In genomic region chr21:43315244-43316137, GRCh38 we compare ENCODE assay signal across 11 cellular contexts.
DNase-seq lines count a peak whose midpoint lies in the region; ATAC-seq and TF ChIP-seq lines count a peak whose summit lies in the region.
"Had no signal": no experiment of that assay in that cellular context is flagged by ENCODE, and none has a peak within 500 bp of the region (broad histone marks: within the 10 kb centered on the region; RNA-seq: fewer than 3 reads in every experiment).

No MANE protein-coding gene starts in this region.

- peak; percentile 70 for ATAC-seq in activated naive CD8-positive, alpha-beta T cell treated with anti-CD3 and anti-CD28 coated beads, Interleukin-2, amount 10 ng/mL, durations not matched to agents 7 days and 5 days (ENCODE audit: low read depth)
- no peak for ATAC-seq in HG03432 (IDR thresholded peaks at IDR 0.05; ENCODE audit: unreplicated experiment)

- no peaks in the 10 kb centered on the region for H4K20me1 ChIP-seq in KMS-11 (ENCODE audit: insufficient read depth)

- H3K9me3 ChIP-seq in spleen: peaks cover 0 to 8% (median 7%) of the 10 kb centered on the region in 8 donors

- peaks cover 67% of the 10 kb centered on the region for H3K4me1 ChIP-seq in KMS-11 (ENCODE audit: low read depth, poor library complexity, severe bottlenecking)
- peaks cover 4 to 63% (median 40%) of the 10 kb centered on the region in 6 donors for H3K4me1 ChIP-seq in spleen

- no peaks in the 10 kb centered on the region for H3K79me2 ChIP-seq in KMS-11 (ENCODE audit: insufficient read depth, low read depth)

- H3K27me3 ChIP-seq in KMS-11 (ENCODE audit: insufficient read depth, low read depth): no peaks in the 10 kb centered on the region
- peaks cover 0 to 25% (median 0%) of the 10 kb centered on the region in 7 donors for H3K27me3 ChIP-seq in spleen (replicated peaks in 1 of 7)
- H3K27me3 ChIP-seq: upper lobe of left lung had no signal

- peaks cover 41% of the 10 kb centered on the region for H3K4me1 Mint-ChIP-seq in activated naive CD8-positive, alpha-beta T cell treated with anti-CD3 and anti-CD28 coated beads, Interleukin-2, amount 10 ng/mL, durations not matched to agents 7 days and 5 days
- peaks cover 3% of the 10 kb centered on the region for H3K4me1 Mint-ChIP-seq in activated naive CD8-positive, alpha-beta T cell treated with anti-CD3 and anti-CD28 coated beads for 36 hours

- intact Hi-C loops in spleen (cut with DNase I; ENCODE audit: low total_unique reads): no loop called here

- H3K27me3 Mint-ChIP-seq in activated naive CD8-positive, alpha-beta T cell treated with anti-CD3 and anti-CD28 coated beads, Interleukin-2, amount 10 ng/mL, durations not matched to agents 7 days and 5 days: peaks cover 3% of the 10 kb centered on the region
- peaks cover 6% of the 10 kb centered on the region for H3K27me3 Mint-ChIP-seq in activated naive CD8-positive, alpha-beta T cell treated with anti-CD3 and anti-CD28 coated beads for 36 hours

- TF ChIP-seq CTCF in KMS-11 (conservative IDR thresholded peaks at IDR 0.05; ENCODE audit: low read depth, low read length): no peak
- peak in 8 of 11 experiments; percentile 19 to 50 (median 30) for TF ChIP-seq CTCF in spleen (IDR thresholded peaks at IDR 0.05 in 8 of 11, conservative IDR thresholded peaks at IDR 0.05 in 3 of 11)

- H2AFZ ChIP-seq in KMS-11 (ENCODE audit: low read depth): no peak overlapping the region

- TF ChIP-seq POLR2A in spleen (IDR thresholded peaks at IDR 0.05): no peak

- H3K4me3 ChIP-seq in KMS-11 (IDR thresholded peaks at IDR 0.05; ENCODE audit: insufficient read depth, low read depth, low read length) (no peak overlapping the region), spleen (no peak overlapping the region)
- H3K4me3 ChIP-seq: upper lobe of left lung had no signal

- POLR2A ChIA-PET in activated naive CD8-positive, alpha-beta T cell treated with anti-CD3 and anti-CD28 coated beads, Interleukin-2, amount 10 ng/mL, durations not matched to agents 7 days and 5 days (lab: Charles Lee): interaction anchor here (0.9 to 1.7 kb wide), 2 partner anchors 8 to 46 kb away, joined by 3 to 10 read pairs; no protein-coding TSS in a partner anchor

- peak overlapping the region; percentile 97 for H3K27ac Mint-ChIP-seq in activated naive CD8-positive, alpha-beta T cell treated with anti-CD3 and anti-CD28 coated beads, Interleukin-2, amount 10 ng/mL, durations not matched to agents 7 days and 5 days
- H3K27ac Mint-ChIP-seq in activated naive CD8-positive, alpha-beta T cell treated with anti-CD3 and anti-CD28 coated beads for 36 hours: no peak overlapping the region

- H3K4me2 ChIP-seq in KMS-11: no peak overlapping the region; the same call in 1 of the 2 replicates

- H3K36me3 ChIP-seq in KMS-11 (ENCODE audit: insufficient read depth): no peaks in the 10 kb centered on the region
- no peaks in the 10 kb centered on the region for H3K36me3 ChIP-seq in spleen
- H3K36me3 ChIP-seq: upper lobe of left lung had no signal

- H3K27ac ChIP-seq in KMS-11: peak overlapping the region; percentile 98
- no peak overlapping the region for H3K27ac ChIP-seq in spleen
- H3K27ac ChIP-seq: upper lobe of left lung had no signal

- peaks cover 7% of the 10 kb centered on the region for H3K36me3 Mint-ChIP-seq in activated naive CD8-positive, alpha-beta T cell treated with anti-CD3 and anti-CD28 coated beads, Interleukin-2, amount 10 ng/mL, durations not matched to agents 7 days and 5 days
- no peaks in the 10 kb centered on the region for H3K36me3 Mint-ChIP-seq in activated naive CD8-positive, alpha-beta T cell treated with anti-CD3 and anti-CD28 coated beads for 36 hours

- H3K4me3 Mint-ChIP-seq in activated naive CD8-positive, alpha-beta T cell treated with anti-CD3 and anti-CD28 coated beads, Interleukin-2, amount 10 ng/mL, durations not matched to agents 7 days and 5 days: peak overlapping the region; percentile 85
- H3K4me3 Mint-ChIP-seq in activated naive CD8-positive, alpha-beta T cell treated with anti-CD3 and anti-CD28 coated beads for 36 hours: no peak overlapping the region

- no peak overlapping the region for H3K9ac ChIP-seq in KMS-11

- H3K9me3 Mint-ChIP-seq in activated naive CD8-positive, alpha-beta T cell treated with anti-CD3 and anti-CD28 coated beads, Interleukin-2, amount 10 ng/mL, durations not matched to agents 7 days and 5 days: peaks cover 12% of the 10 kb centered on the region
- no peaks in the 10 kb centered on the region for H3K9me3 Mint-ChIP-seq in activated naive CD8-positive, alpha-beta T cell treated with anti-CD3 and anti-CD28 coated beads for 36 hours

- DNase-seq in activated naive CD8-positive, alpha-beta T cell treated with anti-CD3 and anti-CD28 coated beads, Interleukin-2, amount 10 ng/mL, durations not matched to agents 7 days and 5 days: peak; percentile 67
- DNase-seq in activated naive CD8-positive, alpha-beta T cell treated with anti-CD3 and anti-CD28 coated beads for 36 hours: no peak
- DNase-seq in dermis blood vessel endothelial cell (peak; percentile 22), spleen (no peak), NCI-H146 treated with DMSO at 0.1 percent for 48 hours (lab: John Stamatoyannopoulos, UW; ENCODE audit: unreplicated experiment) (no peak), GM19238 (ENCODE audit: insufficient read length, low spot score) (no peak)
- DNase-seq: activated CD8-positive, alpha-beta memory T cell treated with anti-CD3 and anti-CD28 coated beads for 24 hours; COR-L47 had no signal

- WGBS in spleen, 5 donors: 58 to 65% (median 62%) methylated on average over 26 to 27 of the region's 27 CpGs

Comparison
In these comparisons a context has a peak if more than half of its experiments do, and no peak if none do; other contexts are left out.
1. DNase-seq: peak in activated naive CD8-positive, alpha-beta T cell treated with anti-CD3 and anti-CD28 coated beads, Interleukin-2, amount 10 ng/mL, durations not matched to agents 7 days and 5 days (single experiment) and dermis blood vessel endothelial cell (single experiment); none in activated naive CD8-positive, alpha-beta T cell treated with anti-CD3 and anti-CD28 coated beads for 36 hours (single experiment), spleen (single experiment), NCI-H146 treated with DMSO at 0.1 percent for 48 hours (single experiment) and GM19238 (single experiment).